Comparison of ENCODE assay signal across 15 cellular contexts in the genomic region with DNA sequence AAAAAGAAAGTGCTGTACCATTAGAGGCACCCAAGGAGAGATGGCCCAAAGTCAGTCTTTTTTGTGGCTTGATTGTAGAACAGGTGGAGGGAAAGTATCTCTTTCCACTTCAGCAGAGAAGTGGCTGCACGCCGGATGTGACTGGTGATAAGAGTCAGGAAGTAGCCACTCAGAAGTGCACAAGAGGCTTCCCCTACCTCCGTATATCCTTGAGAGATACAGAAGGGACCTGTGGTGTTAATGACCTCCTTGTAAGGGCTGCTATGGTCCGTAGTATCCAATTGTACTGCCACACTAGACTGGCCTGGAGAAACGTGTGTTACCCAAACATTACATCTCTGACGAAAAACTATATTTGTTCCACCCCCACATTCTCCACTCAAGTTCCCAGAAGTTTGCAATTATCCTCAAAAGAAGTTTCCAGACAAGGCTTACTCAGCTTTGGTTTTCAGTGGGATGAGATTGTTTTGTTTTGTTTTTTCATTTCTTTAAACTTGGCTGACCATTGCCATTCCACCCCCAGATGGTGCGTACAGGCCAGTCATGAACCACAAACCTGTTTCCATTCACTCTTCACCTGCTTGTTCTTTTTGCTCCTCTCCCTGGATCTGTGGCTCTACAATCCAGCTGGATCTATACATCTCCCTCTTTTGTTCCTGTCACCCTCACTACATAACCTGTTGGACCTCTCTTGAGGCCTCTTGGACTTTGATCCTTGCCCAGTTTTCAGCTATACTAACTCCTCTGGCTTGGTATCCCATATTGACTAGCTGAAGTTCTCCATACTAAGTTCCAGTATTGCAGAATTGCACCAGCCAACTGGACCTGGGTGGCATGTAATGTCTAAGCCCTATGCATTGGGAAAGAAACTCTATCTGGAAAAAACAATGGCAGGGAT. TPM values are rescaled to one million over a fixed set of nuclear protein-coding genes. Genes with fewer than 3 reads are reported as not detected.
DNase-seq lines count a peak whose midpoint lies in the region; ATAC-seq, FAIRE-seq and TF ChIP-seq lines count a peak whose summit lies in the region.
"Had no signal": no experiment of that assay in that cellular context is flagged by ENCODE, and none has a peak within 500 bp of the region (broad histone marks: within the 10 kb centered on the region; RNA-seq: fewer than 3 reads in every experiment).

No MANE protein-coding gene starts in this region.

- 72% methylated on average over 7 of the region's 7 CpGs for WGBS in hepatocyte (ENCODE audit: low lambda C conversion rate, missing lambda C conversion rate)
- 46% methylated on average over 7 of the region's 7 CpGs for WGBS in right cardiac atrium

- no peaks in the 10 kb centered on the region for H4K20me1 ChIP-seq in hepatocyte (ENCODE audit: insufficient read depth, poor library complexity, severe bottlenecking)

- no peak for ATAC-seq in right cardiac atrium
- no peak for ATAC-seq in effector memory CD8-positive, alpha-beta T cell (replicated peaks)

- H3K27ac ChIP-seq in hepatocyte (peak overlapping the region; percentile 33), right cardiac atrium (ENCODE audit: low read length) (no peak overlapping the region)

- peak; percentile 41 for FAIRE-seq in GM12891 (lab: Jason Lieb, UNC)
- FAIRE-seq: GM18507, H1 had no signal

- no peak overlapping the region for H3K27ac Mint-ChIP-seq in effector memory CD8-positive, alpha-beta T cell
- H3K27ac Mint-ChIP-seq: activated naive CD8-positive, alpha-beta T cell; natural killer cell had no signal

- H3K36me3 Mint-ChIP-seq in effector memory CD8-positive, alpha-beta T cell (ENCODE audit: insufficient read depth), result no peaks in the 10 kb centered on the region
- H3K36me3 Mint-ChIP-seq: activated naive CD8-positive, alpha-beta T cell; natural killer cell had no signal

- H3K9me2 ChIP-seq in hepatocyte (replicated peaks; ENCODE audit: insufficient read depth), result no peaks in the 10 kb centered on the region

- intact Hi-C loops in right cardiac atrium (cut with DNase I), result loop anchor here in 1 of 4 donors (10.0 kb wide), 1 partner anchor 351 kb away; no protein-coding TSS in a partner anchor

- peak; percentile 33 for DNase-seq in AG08395 (ENCODE audit: low spot score)
- no peak for DNase-seq in GM12891 (ENCODE audit: insufficient read length, low spot score)
- peak; percentile 86 for DNase-seq in NCI-H524 treated with DMSO at 0.1 percent for 48 hours (lab: John Stamatoyannopoulos, UW)
- DNase-seq in hepatocyte (ENCODE audit: low spot score), result peak; percentile 21
- DNase-seq in right cardiac atrium, result no peak
- DNase-seq in BE2C, result no peak
- DNase-seq in effector memory CD8-positive, alpha-beta T cell, result no peak
- DNase-seq in NCI-H1092 treated with DMSO at 0.1 percent for 48 hours (lab: John Stamatoyannopoulos, UW), result no peak
- DNase-seq: natural killer cell; NCI-H1694; stimulated activated CD4-positive, alpha-beta T cell treated with anti-CD3 and anti-CD28 coated beads, Interleukin-2, amount 100 ng/mL, for 48 hours had no signal

- peaks cover under 1% of the 10 kb centered on the region in 2 donors for H3K27me3 Mint-ChIP-seq in effector memory CD8-positive, alpha-beta T cell
- H3K27me3 Mint-ChIP-seq: activated naive CD8-positive, alpha-beta T cell had no signal

- no peak overlapping the region for H3K4me3 ChIP-seq in hepatocyte
- no peak overlapping the region for H3K4me3 ChIP-seq in right cardiac atrium (ENCODE audit: low read length)
- H3K4me3 ChIP-seq in BE2C (ENCODE audit: low read depth, low read length), result no peak overlapping the region

- no peaks in the 10 kb centered on the region for H3K79me2 ChIP-seq in hepatocyte

- no peak for TF ChIP-seq CTCF in hepatocyte (IDR thresholded peaks at IDR 0.05; ENCODE audit: poor library complexity)
- no peak for TF ChIP-seq CTCF in BE2C (IDR thresholded peaks at IDR 0.05; ENCODE audit: low read depth, low read length)

- no peaks in the 10 kb centered on the region for H3K9me3 Mint-ChIP-seq in effector memory CD8-positive, alpha-beta T cell
- H3K9me3 Mint-ChIP-seq: natural killer cell had no signal

- TF ChIP-seq POLR2A in GM12891 (IDR thresholded peaks at IDR 0.05; ENCODE audit: low read depth, low read length), result no peak

- H3K9me3 ChIP-seq in hepatocyte (ENCODE audit: low read depth) (no peaks in the 10 kb centered on the region), right cardiac atrium (ENCODE audit: control insufficient read depth, low read length) (no peaks in the 10 kb centered on the region), BE2C (no peaks in the 10 kb centered on the region)
- H3K9me3 ChIP-seq: Caco-2 had no signal

- H3K27me3 ChIP-seq in hepatocyte (no peaks in the 10 kb centered on the region), right cardiac atrium (ENCODE audit: control insufficient read depth, insufficient read depth) (no peaks in the 10 kb centered on the region), BE2C (no peaks in the 10 kb centered on the region)

- H3K36me3 ChIP-seq in hepatocyte (replicated peaks; ENCODE audit: insufficient read depth, low read depth), result no peaks in the 10 kb centered on the region
- H3K36me3 ChIP-seq in BE2C, result no peaks in the 10 kb centered on the region

- no peaks in the 10 kb centered on the region for H3K4me1 Mint-ChIP-seq in effector memory CD8-positive, alpha-beta T cell (ENCODE audit: low read depth in 2 of 2)
- H3K4me1 Mint-ChIP-seq: natural killer cell had no signal

- H3K4me2 ChIP-seq in hepatocyte, result no peak overlapping the region

- peaks cover 3% of the 10 kb centered on the region for H3K4me1 ChIP-seq in hepatocyte (ENCODE audit: insufficient read depth)
- H3K4me1 ChIP-seq in right cardiac atrium (ENCODE audit: control insufficient read depth, insufficient read depth, low read length), result no peaks in the 10 kb centered on the region
- H3K4me1 ChIP-seq in BE2C, result no peaks in the 10 kb centered on the region

- H2AFZ ChIP-seq in hepatocyte, result no peak overlapping the region

- H3K4me3 Mint-ChIP-seq in effector memory CD8-positive, alpha-beta T cell, result no peak overlapping the region
- H3K4me3 Mint-ChIP-seq: activated naive CD8-positive, alpha-beta T cell; natural killer cell had no signal

TF ChIP-seq in GM12891, 5 proteins besides CTCF, POLR2A, EP300 and RAD21:
- TF ChIP-seq SPI1 (IDR thresholded peaks at IDR 0.05; ENCODE audit: low read depth, low read length), result no peak
- TF ChIP-seq POU2F2 (IDR thresholded peaks at IDR 0.05; ENCODE audit: low read depth, low read length), result no peak
- no peak for TF ChIP-seq PAX5 (IDR thresholded peaks at IDR 0.05; ENCODE audit: insufficient read depth, low read length, severe bottlenecking)
- no peak for TF ChIP-seq POLR2AphosphoS5 (IDR thresholded peaks at IDR 0.05; ENCODE audit: low read depth, low read length)
- TF ChIP-seq TAF1 (IDR thresholded peaks at IDR 0.05; ENCODE audit: low read depth, low read length), result no peak

RNA-seq across cellular contexts. Expression of gene MED13, which starts 20.7 kb away (rescaled TPM):
- polyA plus RNA-seq in GM12891 (2012; ENCODE audit: low read depth, missing spikeins), result 11.1 TPM
- total RNA-seq in hepatocyte, result 49.7 and 51.2 TPM in 2 replicates
- polyA plus RNA-seq in hepatocyte, result 4.7 and 6.6 TPM in 2 replicates
- 10 to 100 TPM; 26.0 to 49.8 (median 34.2) TPM for total RNA-seq in right cardiac atrium
- polyA plus RNA-seq in right cardiac atrium, result 6.6 TPM
- polyA plus RNA-seq in BE2C (2012; ENCODE audit: insufficient read depth, insufficient read length, low read depth), result 15.9 TPM

Comparison
In these comparisons a context has a peak if more than half of its experiments do, and no peak if none do; other contexts are left out.
1. DNase-seq: peak in AG08395 (single experiment), NCI-H524 treated with DMSO at 0.1 percent for 48 hours (single experiment) and hepatocyte (single experiment); none in GM12891 (single experiment), right cardiac atrium (0 of 3), BE2C (single experiment), effector memory CD8-positive, alpha-beta T cell (0 of 3) and NCI-H1092 treated with DMSO at 0.1 percent for 48 hours (single experiment).